Comparison of ENCODE assay signal across 28 cellular contexts in genomic region chr10:114294549-114294948, GRCh38. TPM values are rescaled to one million over a fixed set of nuclear protein-coding genes. Genes with fewer than 3 reads are reported as not detected.
"Had no signal": no experiment of that assay in that cellular context is flagged by ENCODE, and none has a peak within 500 bp of the region (broad histone marks: within the 10 kb centered on the region; RNA-seq: fewer than 3 reads in every experiment).

No MANE protein-coding gene starts in this region.

- H3K27me3 Mint-ChIP-seq: naive thymus-derived CD8-positive, alpha-beta T cell; stimulated activated naive CD8-positive, alpha-beta T cell treated with anti-CD3 and anti-CD28 coated beads, Interleukin-15, Interleukin-2, amounts not matched to agents 100 ng/mL and 50 ng/mL, for 24 hours had no signal

- H3K4me1 Mint-ChIP-seq: immature natural killer cell; naive thymus-derived CD8-positive, alpha-beta T cell; nephron; stimulated activated effector memory CD8-positive, alpha-beta T cell treated with anti-CD3 and anti-CD28 coated beads, Interleukin-12 subunit alpha, Interleukin-12 subunit beta, amount 100 ng/mL, for 72 hours had no signal

- H3K36me3 ChIP-seq: right lobe of liver, upper lobe of right lung had no signal

- H3K9me3 ChIP-seq: pancreas, prostate gland, right lobe of liver had no signal

- H3K4me1 ChIP-seq: lower lobe of right lung, pancreas, prostate gland, right lobe of liver, suprapubic skin, tibial artery, upper lobe of right lung had no signal

- H3K27me3 ChIP-seq: pancreas, right atrium auricular region, right lobe of liver, suprapubic skin, tibial artery, upper lobe of right lung had no signal

- H3K27ac ChIP-seq: lower lobe of right lung, pancreas, prostate gland, right atrium auricular region, right lobe of liver, skin epidermis, suprapubic skin, thoracic aorta, tibial artery, upper lobe of right lung had no signal

- H3K4me3 ChIP-seq: lower lobe of right lung, pancreas, prostate gland, right atrium auricular region, right lobe of liver, skin epidermis, suprapubic skin, thoracic aorta, tibial artery, upper lobe of right lung had no signal

- DNase-seq: hypothalamus; immature natural killer cell; kidney; lower lobe of right lung; mammary epithelial cell; mesenchymal stem cell; naive thymus-derived CD8-positive, alpha-beta T cell; nucleus accumbens; pancreas; posterior cingulate gyrus; right lobe of liver; stimulated activated CD4-positive, alpha-beta T cell treated with anti-CD3 and anti-CD28 coated beads, Interleukin-12 subunit alpha, Interleukin-12 subunit beta, amount 100 ng/mL, for 4 hours; stimulated activated CD4-positive, alpha-beta T cell treated with anti-CD3 and anti-CD28 coated beads, Interleukin-15, amount 100 ng/mL, for 24 hours; stimulated activated CD4-positive, alpha-beta T cell treated with anti-CD3 and anti-CD28 coated beads, Interleukin-2, amount 100 ng/mL, for 24 hours; stimulated activated CD4-positive, alpha-beta T cell treated with anti-CD3 and anti-CD28 coated beads, Interleukin-4, amount 100 ng/mL, for 1 hour; stimulated activated naive CD4-positive, alpha-beta T cell; trophoblast cell; upper lobe of right lung had no signal

- ATAC-seq: lower lobe of right lung; naive thymus-derived CD8-positive, alpha-beta T cell; pancreas; stimulated activated effector memory CD8-positive, alpha-beta T cell treated with anti-CD3 and anti-CD28 coated beads, Interleukin-12 subunit alpha, Interleukin-12 subunit beta, amount 100 ng/mL, for 72 hours; upper lobe of right lung had no signal

- H3K27ac Mint-ChIP-seq: immature natural killer cell; naive thymus-derived CD8-positive, alpha-beta T cell; nephron; stimulated activated effector memory CD8-positive, alpha-beta T cell treated with anti-CD3 and anti-CD28 coated beads, Interleukin-12 subunit alpha, Interleukin-12 subunit beta, amount 100 ng/mL, for 72 hours; stimulated activated naive CD8-positive, alpha-beta T cell treated with anti-CD3 and anti-CD28 coated beads, Interleukin-15, Interleukin-2, amounts not matched to agents 100 ng/mL and 50 ng/mL, for 24 hours had no signal

- H3K4me3 Mint-ChIP-seq: immature natural killer cell; naive thymus-derived CD8-positive, alpha-beta T cell; nephron; neural crest cell; stimulated activated effector memory CD8-positive, alpha-beta T cell treated with anti-CD3 and anti-CD28 coated beads, Interleukin-12 subunit alpha, Interleukin-12 subunit beta, amount 100 ng/mL, for 72 hours; stimulated activated naive CD8-positive, alpha-beta T cell treated with anti-CD3 and anti-CD28 coated beads, Interleukin-15, Interleukin-2, amounts not matched to agents 100 ng/mL and 50 ng/mL, for 24 hours had no signal

RNA-seq across cellular contexts. Expression of gene VWA2, which starts 55.5 kb away (rescaled TPM):
- total RNA-seq: naive thymus-derived CD8-positive, alpha-beta T cell; neural crest cell; right atrium auricular region had no signal
